ENCODE assay signal across 8 cellular contexts in genomic region chr7:64888561-64888900, GRCh38. TPM values are rescaled to one million over a fixed set of nuclear protein-coding genes. Genes with fewer than 3 reads are reported as not detected.
DNase-seq lines count a peak whose midpoint lies in the region; ATAC-seq, FAIRE-seq and TF ChIP-seq lines count a peak whose summit lies in the region.

No MANE protein-coding gene starts in this region.

- no peak for TF ChIP-seq POLR2A in H1 (IDR thresholded peaks at IDR 0.05; ENCODE audit: control extremely low read depth in 1 of 2, low read depth in 2 of 2, low read length in 2 of 2)

- peak in 1 of 2 experiments; percentile 61 for DNase-seq in H1 (ENCODE audit: low read depth in 1 of 2, low spot score in 2 of 2)
- no peak for DNase-seq in NCI-H2171 (lab: John Stamatoyannopoulos, UW)
- DNase-seq in aorta: no peak
- no peak for DNase-seq in NOMO-1 treated with dmso at 0.1 percent for 144 hours (lab: John Stamatoyannopoulos, UW; ENCODE audit: unreplicated experiment)

- POLR2A ChIA-PET in H1 (lab: Charles Lee; ENCODE audit: partially characterized antibody): interaction anchor here (0.8 to 4.3 kb wide), 4 partner anchors 8 to 15 kb away, joined by 3 to 24 read pairs (median 4); partner anchors contain the start of gene ZNF273

- no peaks in the 10 kb centered on the region for H3K4me1 ChIP-seq in ACC112 (ENCODE audit: control insufficient read depth, insufficient read depth, low read length, unreplicated experiment)
- H3K4me1 ChIP-seq in H1 (replicated peaks in 1 of 4; ENCODE audit: control insufficient read depth in 3 of 4, insufficient read depth in 4 of 4, low read length in 3 of 4): peaks cover 0 to 14% (median 3%) of the 10 kb centered on the region in 4 experiments; a peak in 6 of 7 replicates
- peaks cover 0 to 34% of the 10 kb centered on the region in 2 donors for H3K4me1 ChIP-seq in muscle layer of duodenum (ENCODE audit: control insufficient read depth in 1 of 2, insufficient read depth in 2 of 2, low read length in 2 of 2)
- H3K4me1 ChIP-seq in aorta (ENCODE audit: control insufficient read depth in 1 of 2, insufficient read depth in 2 of 2, low read length in 2 of 2): peaks cover 0 to 2% of the 10 kb centered on the region in 2 donors

- H3K27me3 ChIP-seq in ACC112 (ENCODE audit: insufficient read depth, low read length) (peaks cover 38% of the 10 kb centered on the region), H1 (replicated peaks in 1 of 4; ENCODE audit: control insufficient read depth in 3 of 4, extremely low read depth in 1 of 4, insufficient read depth in 3 of 4, low read length in 3 of 4) (peaks cover 18 to 37% (median 32%) of the 10 kb centered on the region in 4 experiments), muscle layer of duodenum (ENCODE audit: low read depth, low read length) (no peaks in the 10 kb centered on the region), aorta (ENCODE audit: control insufficient read depth in 1 of 2, insufficient read depth in 2 of 2, low read length in 1 of 2) (no peaks in the 10 kb centered on the region)

- intact Hi-C loops in aorta (cut with DNase I): no loop called here

- peak overlapping the region; percentile 53 for H2AFZ ChIP-seq in ACC112 (ENCODE audit: low read length, unreplicated experiment)
- peak overlapping the region; percentile 88 for H2AFZ ChIP-seq in H1 (ENCODE audit: low read length)

- H2BK15ac ChIP-seq in H1 (ENCODE audit: low read length): no peak overlapping the region

- TF ChIP-seq RAD21 in H1 (IDR thresholded peaks at IDR 0.05 in 1 of 2, conservative IDR thresholded peaks at IDR 0.05 in 1 of 2; ENCODE audit: low read depth in 2 of 2, low read length in 2 of 2): no peak

- no peak overlapping the region for H4K5ac ChIP-seq in H1 (ENCODE audit: insufficient read length, low read depth, low read length)

- H2AK5ac ChIP-seq in H1 (ENCODE audit: low read depth, low read length): no peak overlapping the region

- H3K4me2 ChIP-seq in H1 (ENCODE audit: insufficient read depth in 1 of 2, low read depth in 2 of 2, low read length in 2 of 2): peak overlapping the region; percentile 79 to 86

- H4K20me1 ChIP-seq in H1 (replicated peaks in 1 of 2; ENCODE audit: control insufficient read depth in 1 of 2, insufficient read depth in 2 of 2, low read length in 2 of 2): peaks cover 0 to 2% of the 10 kb centered on the region in 2 experiments

- no peaks in the 10 kb centered on the region for H3K36me3 ChIP-seq in ACC112 (ENCODE audit: insufficient read depth, low read length)
- H3K36me3 ChIP-seq in H1 (ENCODE audit: control insufficient read depth in 2 of 4, insufficient read depth in 4 of 4, low read length in 3 of 4): no peaks in the 10 kb centered on the region; a peak in 1 of 8 replicates
- no peaks in the 10 kb centered on the region for H3K36me3 ChIP-seq in muscle layer of duodenum (ENCODE audit: control insufficient read depth in 1 of 2, insufficient read depth in 2 of 2, low read length in 2 of 2)
- H3K36me3 ChIP-seq in aorta (ENCODE audit: control insufficient read depth in 1 of 2, insufficient read depth in 2 of 2, low read length in 1 of 2): no peaks in the 10 kb centered on the region

- H2BK120ac ChIP-seq in H1 (replicated peaks; ENCODE audit: low read depth, low read length): no peak overlapping the region

- H3K27ac ChIP-seq in ACC112 (ENCODE audit: low read depth, low read length): no peak overlapping the region
- no peak overlapping the region for H3K27ac ChIP-seq in H1 (ENCODE audit: low read depth, low read length)
- H3K27ac ChIP-seq in muscle layer of duodenum (ENCODE audit: low read length): no peak overlapping the region
- H3K27ac ChIP-seq in aorta (ENCODE audit: low read depth in 1 of 2, low read length in 2 of 2): no peak overlapping the region

- H2BK20ac ChIP-seq in H1 (ENCODE audit: low read length): no peak overlapping the region

- H3K23ac ChIP-seq in H1 (ENCODE audit: insufficient read length): no peak overlapping the region

- no peak overlapping the region for H4K91ac ChIP-seq in H1 (replicated peaks; ENCODE audit: insufficient read length, low read length)

- H3K79me2 ChIP-seq in ACC112 (ENCODE audit: control insufficient read depth, insufficient read depth, low read length, unreplicated experiment) (no peaks in the 10 kb centered on the region), H1 (ENCODE audit: control insufficient read depth in 1 of 2, insufficient read depth in 2 of 2, low read length in 2 of 2) (no peaks in the 10 kb centered on the region)

- H4K8ac ChIP-seq in H1 (ENCODE audit: extremely low read depth, insufficient read depth, low read length): 0 out of 2 replicates have a peak overlapping the region, but pooled peaks have one; percentile 22

- no peak overlapping the region for H3K56ac ChIP-seq in H1 (replicated peaks; ENCODE audit: insufficient read length, low read depth, low read length)

- FAIRE-seq in H1 (lab: Jason Lieb, UNC): no peak

- ATAC-seq in HG02759 (IDR thresholded peaks at IDR 0.05; ENCODE audit: unreplicated experiment) (peak; percentile 9), aorta (ENCODE audit: low FRiP score) (no peak), HG02571 (IDR thresholded peaks at IDR 0.05; ENCODE audit: unreplicated experiment) (no peak)

- H3K4me3 ChIP-seq in ACC112 (ENCODE audit: low read depth, low read length) (peak overlapping the region; percentile 73), H1 (ENCODE audit: extremely low read depth in 1 of 4, insufficient read depth in 2 of 4, low read depth in 3 of 4, low read length in 4 of 4) (peak overlapping the region; percentile 28 to 70 (median 62)), muscle layer of duodenum (ENCODE audit: low read depth in 1 of 2, low read length in 2 of 2) (peak overlapping the region; percentile 57 to 61), aorta (ENCODE audit: low read length in 2 of 2) (no peak overlapping the region)

- no peak overlapping the region for H3K14ac ChIP-seq in H1 (ENCODE audit: insufficient read length)

- no peak for TF ChIP-seq EP300 in H1 (IDR thresholded peaks at IDR 0.05; ENCODE audit: borderline replicate concordance in 1 of 2, low read depth in 2 of 2, low read length in 2 of 2)

- peak overlapping the region; percentile 9; the same call in 1 of the 2 replicates for H3K18ac ChIP-seq in H1 (ENCODE audit: extremely low read depth, low read length)

- H3K4ac ChIP-seq in H1 (replicated peaks; ENCODE audit: insufficient read length, low read depth, low read length): no peak overlapping the region

- H2BK12ac ChIP-seq in H1 (ENCODE audit: low read depth, low read length): no peak overlapping the region

- peaks cover 13% of the 10 kb centered on the region for H3K23me2 ChIP-seq in H1 (ENCODE audit: low read depth, low read length)

- WGBS in H1 (ENCODE audit: extremely low coverage in 1 of 2, insufficient coverage in 1 of 2, insufficient read length in 1 of 2, insufficient replicate concordance in 2 of 2, low coverage in 1 of 2, low lambda C conversion rate in 2 of 2, missing lambda C conversion rate in 1 of 2), 2 experiments: 8% methylated on average over 16 of the region's 17 CpGs; no CpG with 5 or more reads in 1 of the 2 experiments
- 28 to 30% methylated on average over 17 of the region's 17 CpGs for WGBS in aorta, 2 donors

- H3K9me3 ChIP-seq in H1 (ENCODE audit: insufficient read depth in 2 of 2, low read depth in 1 of 2, low read length in 1 of 2) (no peaks in the 10 kb centered on the region; a peak in 1 of 4 replicates), muscle layer of duodenum (ENCODE audit: control insufficient read depth in 1 of 2, low read length in 2 of 2) (no peaks in the 10 kb centered on the region), aorta (ENCODE audit: control insufficient read depth, low read length) (no peaks in the 10 kb centered on the region)

- H2BK5ac ChIP-seq in H1 (ENCODE audit: low read depth, low read length): no peak overlapping the region

- CTCF ChIA-PET in H1 (lab: Charles Lee; ENCODE audit: partially characterized antibody): interaction anchor here (0.6 to 3.0 kb wide), 11 partner anchors 9 to 731 kb away, joined by 3 to 19 read pairs (median 5); partner anchors contain the start of gene ZNF273

- H3K79me1 ChIP-seq in H1 (ENCODE audit: low read depth, low read length): no peaks in the 10 kb centered on the region

- no peak for TF ChIP-seq CTCF in H1 (IDR thresholded peaks at IDR 0.05; ENCODE audit: control extremely low read depth in 1 of 3, insufficient read depth in 1 of 3, low read depth in 1 of 3, low read length in 3 of 3)

- H3K9ac ChIP-seq in H1 (replicated peaks in 1 of 4; ENCODE audit: extremely low read depth in 1 of 4, low read depth in 3 of 4, low read length in 3 of 4): no peak overlapping the region

TF ChIP-seq in H1, 55 proteins besides CTCF, POLR2A, EP300 and RAD21:
- no peak for TF ChIP-seq ZNF274 (IDR thresholded peaks at IDR 0.05; ENCODE audit: borderline replicate concordance, extremely low read depth, low read length)
- TF ChIP-seq KDM5A (IDR thresholded peaks at IDR 0.05; ENCODE audit: low read length): no peak
- TF ChIP-seq EGR1 (IDR thresholded peaks at IDR 0.05; ENCODE audit: borderline replicate concordance, low read depth, low read length): no peak
- no peak for TF ChIP-seq RXRA (IDR thresholded peaks at IDR 0.05; ENCODE audit: insufficient read depth, low read depth, low read length)
- no peak for TF ChIP-seq CBX8 (IDR thresholded peaks at IDR 0.05; ENCODE audit: borderline replicate concordance, low read depth, low read length)
- no peak for TF ChIP-seq SIRT6 (IDR thresholded peaks at IDR 0.05; ENCODE audit: low read length)
- TF ChIP-seq TCF12 (IDR thresholded peaks at IDR 0.05; ENCODE audit: low read depth, low read length): no peak
- TF ChIP-seq SP1 (IDR thresholded peaks at IDR 0.05; ENCODE audit: low read depth, low read length): no peak
- TF ChIP-seq CREB1 (IDR thresholded peaks at IDR 0.05): no peak
- no peak for TF ChIP-seq POLR2AphosphoS5 (IDR thresholded peaks at IDR 0.05; ENCODE audit: low read depth, low read length)
- TF ChIP-seq JUN (IDR thresholded peaks at IDR 0.05; ENCODE audit: low read depth, low read length): no peak
- no peak for TF ChIP-seq KDM4A (IDR thresholded peaks at IDR 0.05; ENCODE audit: low read depth, low read length, severe bottlenecking)
TF ChIP-seq in H1: peak in this region for 0.

RNA-seq across cellular contexts. Expression of gene ZNF273, which starts 14.5 kb away (rescaled TPM):
- 21.2 and 23.2 TPM in 2 replicates for total RNA-seq in H1 (2021; fragmentation: NEBNext Ultra II Directional; extraction: Animal tissue kit (Norgen Biotek cat#: 25700))
- polyA plus RNA-seq in H1 (2011; rRNA removed): 4.5 and 6.2 TPM in 2 replicates
- 7.9 TPM for polyA plus RNA-seq in H1 (2011; cell fraction: cytosol; rRNA removed)
- polyA plus RNA-seq in H1 (2011; cell fraction: nucleus; rRNA removed): 8.4 TPM
- 5.7 to 10.4 TPM (median 7.1 TPM) in 4 replicates for polyA plus RNA-seq in H1 (2012, experiment 1 of 2)
- 1.4 TPM for polyA plus RNA-seq in H1 (2012, experiment 2 of 2)
- polyA plus RNA-seq in H1 (2013, experiment 1 of 2): 17.0 TPM
- polyA plus RNA-seq in H1 (2013, experiment 2 of 2): 15.8 TPM
- polyA minus RNA-seq in H1 (2011; rRNA and poly(A)+ RNA removed): 14.1 and 19.5 TPM in 2 replicates
- 13.4 TPM for polyA minus RNA-seq in H1 (2011; cell fraction: cytosol; rRNA and poly(A)+ RNA removed)
- 42.4 TPM for polyA minus RNA-seq in H1 (2011; cell fraction: nucleus; rRNA and poly(A)+ RNA removed)
- total RNA-seq in aorta: 10 to 100 TPM in 1 of 2 donors, 1 to 10 TPM in 1; 4.7 to 15.7 TPM
- polyA plus RNA-seq in aorta: 1 to 10 TPM; 1.9 to 5.8 TPM

Comparison
In these comparisons a context has a peak if more than half of its experiments do, and no peak if none do; other contexts are left out.
1. H3K4me3 ChIP-seq: peak in ACC112 (single experiment), H1 (4 of 4) and muscle layer of duodenum (2 of 2); none in aorta (0 of 2).